ENCODE assay signal across 1 cellular context in the genomic region with DNA sequence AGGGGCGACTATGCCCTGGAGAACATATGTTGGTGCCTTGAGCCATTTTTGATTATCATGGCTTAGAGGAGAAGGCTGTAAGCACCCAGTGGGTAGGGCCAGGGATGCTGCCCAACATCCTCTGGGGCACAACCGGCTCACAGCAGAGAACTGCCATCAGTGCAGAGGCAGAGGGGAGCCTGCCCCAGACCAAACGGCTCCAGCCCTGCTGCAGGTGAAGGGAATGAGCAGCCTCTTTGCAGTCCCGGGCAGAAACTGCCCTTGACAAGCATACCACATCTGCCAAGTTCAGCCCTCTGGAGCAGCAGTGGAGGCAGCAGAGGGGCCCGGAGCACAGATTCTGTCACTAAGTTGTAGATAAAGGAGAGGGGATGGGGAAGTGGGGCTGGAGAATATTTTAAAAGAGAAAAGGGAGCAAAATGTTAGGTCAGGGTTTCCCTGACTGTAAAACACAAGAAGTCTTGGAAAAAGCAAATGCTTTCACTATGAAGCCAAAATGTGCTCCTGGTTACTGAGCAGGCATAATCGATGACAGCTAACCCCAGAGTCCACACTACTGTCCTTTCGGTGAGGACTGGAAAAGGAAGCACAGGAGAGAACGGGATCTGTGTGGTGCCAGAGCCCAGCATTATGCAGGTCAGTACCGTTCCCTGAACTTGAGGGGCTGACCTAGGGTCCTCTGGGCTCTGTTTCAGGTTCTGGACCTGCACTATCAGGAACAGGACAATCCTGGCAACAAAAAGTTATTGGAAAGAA.
TF ChIP-seq lines count a peak whose summit lies in the region.

No MANE protein-coding gene starts in this region.

TF ChIP-seq in GM23338, 12 proteins besides CTCF, POLR2A, EP300 and RAD21 (continued from another document):
- TF ChIP-seq, protein P1, sequence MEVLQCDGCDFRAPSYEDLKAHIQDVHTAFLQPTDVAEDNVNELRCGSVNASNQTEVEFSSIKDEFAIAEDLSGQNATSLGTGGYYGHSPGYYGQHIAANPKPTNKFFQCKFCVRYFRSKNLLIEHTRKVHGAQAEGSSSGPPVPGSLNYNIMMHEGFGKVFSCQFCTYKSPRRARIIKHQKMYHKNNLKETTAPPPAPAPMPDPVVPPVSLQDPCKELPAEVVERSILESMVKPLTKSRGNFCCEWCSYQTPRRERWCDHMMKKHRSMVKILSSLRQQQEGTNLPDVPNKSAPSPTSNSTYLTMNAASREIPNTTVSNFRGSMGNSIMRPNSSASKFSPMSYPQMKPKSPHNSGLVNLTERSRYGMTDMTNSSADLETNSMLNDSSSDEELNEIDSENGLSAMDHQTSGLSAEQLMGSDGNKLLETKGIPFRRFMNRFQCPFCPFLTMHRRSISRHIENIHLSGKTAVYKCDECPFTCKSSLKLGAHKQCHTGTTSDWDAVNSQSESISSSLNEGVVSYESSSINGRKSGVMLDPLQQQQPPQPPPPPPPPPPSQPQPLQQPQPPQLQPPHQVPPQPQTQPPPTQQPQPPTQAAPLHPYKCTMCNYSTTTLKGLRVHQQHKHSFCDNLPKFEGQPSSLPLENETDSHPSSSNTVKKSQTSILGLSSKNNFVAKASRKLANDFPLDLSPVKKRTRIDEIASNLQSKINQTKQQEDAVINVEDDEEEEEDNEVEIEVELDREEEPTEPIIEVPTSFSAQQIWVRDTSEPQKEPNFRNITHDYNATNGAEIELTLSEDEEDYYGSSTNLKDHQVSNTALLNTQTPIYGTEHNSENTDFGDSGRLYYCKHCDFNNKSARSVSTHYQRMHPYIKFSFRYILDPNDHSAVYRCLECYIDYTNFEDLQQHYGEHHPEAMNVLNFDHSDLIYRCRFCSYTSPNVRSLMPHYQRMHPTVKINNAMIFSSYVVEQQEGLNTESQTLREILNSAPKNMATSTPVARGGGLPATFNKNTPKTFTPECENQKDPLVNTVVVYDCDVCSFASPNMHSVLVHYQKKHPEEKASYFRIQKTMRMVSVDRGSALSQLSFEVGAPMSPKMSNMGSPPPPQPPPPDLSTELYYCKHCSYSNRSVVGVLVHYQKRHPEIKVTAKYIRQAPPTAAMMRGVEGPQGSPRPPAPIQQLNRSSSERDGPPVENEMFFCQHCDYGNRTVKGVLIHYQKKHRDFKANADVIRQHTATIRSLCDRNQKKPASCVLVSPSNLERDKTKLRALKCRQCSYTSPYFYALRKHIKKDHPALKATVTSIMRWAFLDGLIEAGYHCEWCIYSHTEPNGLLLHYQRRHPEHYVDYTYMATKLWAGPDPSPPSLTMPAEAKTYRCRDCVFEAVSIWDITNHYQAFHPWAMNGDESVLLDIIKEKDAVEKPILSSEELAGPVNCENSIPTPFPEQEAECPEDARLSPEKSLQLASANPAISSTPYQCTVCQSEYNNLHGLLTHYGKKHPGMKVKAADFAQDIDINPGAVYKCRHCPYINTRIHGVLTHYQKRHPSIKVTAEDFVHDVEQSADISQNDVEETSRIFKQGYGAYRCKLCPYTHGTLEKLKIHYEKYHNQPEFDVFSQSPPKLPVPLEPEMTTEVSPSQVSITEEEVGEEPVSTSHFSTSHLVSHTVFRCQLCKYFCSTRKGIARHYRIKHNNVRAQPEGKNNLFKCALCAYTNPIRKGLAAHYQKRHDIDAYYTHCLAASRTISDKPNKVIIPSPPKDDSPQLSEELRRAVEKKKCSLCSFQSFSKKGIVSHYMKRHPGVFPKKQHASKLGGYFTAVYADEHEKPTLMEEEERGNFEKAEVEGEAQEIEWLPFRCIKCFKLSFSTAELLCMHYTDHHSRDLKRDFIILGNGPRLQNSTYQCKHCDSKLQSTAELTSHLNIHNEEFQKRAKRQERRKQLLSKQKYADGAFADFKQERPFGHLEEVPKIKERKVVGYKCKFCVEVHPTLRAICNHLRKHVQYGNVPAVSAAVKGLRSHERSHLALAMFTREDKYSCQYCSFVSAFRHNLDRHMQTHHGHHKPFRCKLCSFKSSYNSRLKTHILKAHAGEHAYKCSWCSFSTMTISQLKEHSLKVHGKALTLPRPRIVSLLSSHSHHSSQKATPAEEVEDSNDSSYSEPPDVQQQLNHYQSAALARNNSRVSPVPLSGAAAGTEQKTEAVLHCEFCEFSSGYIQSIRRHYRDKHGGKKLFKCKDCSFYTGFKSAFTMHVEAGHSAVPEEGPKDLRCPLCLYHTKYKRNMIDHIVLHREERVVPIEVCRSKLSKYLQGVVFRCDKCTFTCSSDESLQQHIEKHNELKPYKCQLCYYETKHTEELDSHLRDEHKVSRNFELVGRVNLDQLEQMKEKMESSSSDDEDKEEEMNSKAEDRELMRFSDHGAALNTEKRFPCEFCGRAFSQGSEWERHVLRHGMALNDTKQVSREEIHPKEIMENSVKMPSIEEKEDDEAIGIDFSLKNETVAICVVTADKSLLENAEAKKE (CRISPR knock-in tag; IDR thresholded peaks at IDR 0.05): no peak
- TF ChIP-seq, protein P2, sequence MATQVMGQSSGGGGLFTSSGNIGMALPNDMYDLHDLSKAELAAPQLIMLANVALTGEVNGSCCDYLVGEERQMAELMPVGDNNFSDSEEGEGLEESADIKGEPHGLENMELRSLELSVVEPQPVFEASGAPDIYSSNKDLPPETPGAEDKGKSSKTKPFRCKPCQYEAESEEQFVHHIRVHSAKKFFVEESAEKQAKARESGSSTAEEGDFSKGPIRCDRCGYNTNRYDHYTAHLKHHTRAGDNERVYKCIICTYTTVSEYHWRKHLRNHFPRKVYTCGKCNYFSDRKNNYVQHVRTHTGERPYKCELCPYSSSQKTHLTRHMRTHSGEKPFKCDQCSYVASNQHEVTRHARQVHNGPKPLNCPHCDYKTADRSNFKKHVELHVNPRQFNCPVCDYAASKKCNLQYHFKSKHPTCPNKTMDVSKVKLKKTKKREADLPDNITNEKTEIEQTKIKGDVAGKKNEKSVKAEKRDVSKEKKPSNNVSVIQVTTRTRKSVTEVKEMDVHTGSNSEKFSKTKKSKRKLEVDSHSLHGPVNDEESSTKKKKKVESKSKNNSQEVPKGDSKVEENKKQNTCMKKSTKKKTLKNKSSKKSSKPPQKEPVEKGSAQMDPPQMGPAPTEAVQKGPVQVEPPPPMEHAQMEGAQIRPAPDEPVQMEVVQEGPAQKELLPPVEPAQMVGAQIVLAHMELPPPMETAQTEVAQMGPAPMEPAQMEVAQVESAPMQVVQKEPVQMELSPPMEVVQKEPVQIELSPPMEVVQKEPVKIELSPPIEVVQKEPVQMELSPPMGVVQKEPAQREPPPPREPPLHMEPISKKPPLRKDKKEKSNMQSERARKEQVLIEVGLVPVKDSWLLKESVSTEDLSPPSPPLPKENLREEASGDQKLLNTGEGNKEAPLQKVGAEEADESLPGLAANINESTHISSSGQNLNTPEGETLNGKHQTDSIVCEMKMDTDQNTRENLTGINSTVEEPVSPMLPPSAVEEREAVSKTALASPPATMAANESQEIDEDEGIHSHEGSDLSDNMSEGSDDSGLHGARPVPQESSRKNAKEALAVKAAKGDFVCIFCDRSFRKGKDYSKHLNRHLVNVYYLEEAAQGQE (IDR thresholded peaks at IDR 0.05; ENCODE audit: unreplicated experiment): no peak
- TF ChIP-seq CREB1 (CRISPR knock-in tag; IDR thresholded peaks at IDR 0.05; ENCODE audit: low read depth) (no peak), POLR2AphosphoS5 (IDR thresholded peaks at IDR 0.05; ENCODE audit: low read depth) (no peak), EZH2 (IDR thresholded peaks at IDR 0.05; ENCODE audit: low read depth, unreplicated experiment) (no peak)
